Comparison of ENCODE assay signal across 9 cellular contexts in genomic region chr3:61181874-61182273, GRCh38.
DNase-seq lines count a peak whose midpoint lies in the region; ATAC-seq and TF ChIP-seq lines count a peak whose summit lies in the region.
"Had no signal": no experiment of that assay in that cellular context is flagged by ENCODE, and none has a peak within 500 bp of the region (broad histone marks: within the 10 kb centered on the region; RNA-seq: fewer than 3 reads in every experiment).

No MANE protein-coding gene starts in this region.

- BruUV-seq in Calu3 (replicated peaks; lab: Mats Ljungman, UMichigan) = no TSS peak

- peaks cover 8% of the 10 kb centered on the region for H3K4me1 Mint-ChIP-seq in Calu3 (ENCODE audit: low read depth, unreplicated experiment)
- H3K4me1 Mint-ChIP-seq in activated T-helper 17 cell treated with anti-CD3 and anti-CD28 coated beads, Interleukin-2, amount 50 U/mL, for 72 hours = peaks cover 6% of the 10 kb centered on the region
- H3K4me1 Mint-ChIP-seq in activated CD4-positive, alpha-beta T cell treated with anti-CD3 and anti-CD28 coated beads, Interleukin-2, amount 10 ng/mL, durations not matched to agents 7 days and 5 days = peaks cover 12% of the 10 kb centered on the region

- H3K36me3 ChIP-seq in psoas muscle (ENCODE audit: insufficient read depth in 1 of 2, low read depth in 1 of 2) (no peaks in the 10 kb centered on the region), BE2C (no peaks in the 10 kb centered on the region)

- TF ChIP-seq CTCF in Calu3 (IDR thresholded peaks at IDR 0.05; ENCODE audit: unreplicated experiment) = no peak
- TF ChIP-seq CTCF in psoas muscle (IDR thresholded peaks at IDR 0.05) = no peak
- TF ChIP-seq CTCF in BE2C (IDR thresholded peaks at IDR 0.05; ENCODE audit: low read depth, low read length) = no peak

- H3K9me3 ChIP-seq in psoas muscle (no peaks in the 10 kb centered on the region), BE2C (no peaks in the 10 kb centered on the region)

- H3K27ac Mint-ChIP-seq in Calu3 (ENCODE audit: unreplicated experiment) = no peak overlapping the region
- no peak overlapping the region for H3K27ac Mint-ChIP-seq in activated T-helper 17 cell treated with anti-CD3 and anti-CD28 coated beads, Interleukin-2, amount 50 U/mL, for 72 hours
- no peak overlapping the region for H3K27ac Mint-ChIP-seq in activated CD4-positive, alpha-beta T cell treated with anti-CD3 and anti-CD28 coated beads, Interleukin-2, amount 10 ng/mL, durations not matched to agents 7 days and 5 days
- H3K27ac Mint-ChIP-seq: activated naive CD8-positive, alpha-beta T cell treated with anti-CD3 and anti-CD28 coated beads, Interleukin-2, amount 10 ng/mL, durations not matched to agents 7 days and 5 days had no signal

- peak; percentile 3 for DNase-seq in Calu3
- DNase-seq in psoas muscle = no peak
- no peak for DNase-seq in activated CD4-positive, alpha-beta T cell treated with anti-CD3 and anti-CD28 coated beads, Interleukin-2, amount 10 ng/mL, durations not matched to agents 7 days and 5 days
- no peak for DNase-seq in superior temporal gyrus (ENCODE audit: extremely low spot score)
- no peak for DNase-seq in BE2C
- DNase-seq: activated naive CD8-positive, alpha-beta T cell treated with anti-CD3 and anti-CD28 coated beads, Interleukin-2, amount 10 ng/mL, durations not matched to agents 7 days and 5 days had no signal

- H3K4me3 ChIP-seq in psoas muscle (no peak overlapping the region), BE2C (ENCODE audit: low read depth, low read length) (no peak overlapping the region)

- no peak overlapping the region for H3K4me3 Mint-ChIP-seq in Calu3 (ENCODE audit: low read depth, unreplicated experiment)
- H3K4me3 Mint-ChIP-seq in activated T-helper 17 cell treated with anti-CD3 and anti-CD28 coated beads, Interleukin-2, amount 50 U/mL, for 72 hours = no peak overlapping the region
- no peak overlapping the region for H3K4me3 Mint-ChIP-seq in activated CD4-positive, alpha-beta T cell treated with anti-CD3 and anti-CD28 coated beads, Interleukin-2, amount 10 ng/mL, durations not matched to agents 7 days and 5 days
- H3K4me3 Mint-ChIP-seq: activated naive CD8-positive, alpha-beta T cell treated with anti-CD3 and anti-CD28 coated beads, Interleukin-2, amount 10 ng/mL, durations not matched to agents 7 days and 5 days had no signal

- H3K36me3 Mint-ChIP-seq in Calu3 (ENCODE audit: insufficient read depth, unreplicated experiment) = no peaks in the 10 kb centered on the region
- no peaks in the 10 kb centered on the region for H3K36me3 Mint-ChIP-seq in activated T-helper 17 cell treated with anti-CD3 and anti-CD28 coated beads, Interleukin-2, amount 50 U/mL, for 72 hours (ENCODE audit: low read depth)
- H3K36me3 Mint-ChIP-seq in activated CD4-positive, alpha-beta T cell treated with anti-CD3 and anti-CD28 coated beads, Interleukin-2, amount 10 ng/mL, durations not matched to agents 7 days and 5 days (ENCODE audit: low read depth) = no peaks in the 10 kb centered on the region
- H3K36me3 Mint-ChIP-seq: activated naive CD8-positive, alpha-beta T cell treated with anti-CD3 and anti-CD28 coated beads, Interleukin-2, amount 10 ng/mL, durations not matched to agents 7 days and 5 days had no signal

- H3K27ac ChIP-seq in psoas muscle = no peak overlapping the region

- CTCF ChIA-PET in Calu3 (lab: Charles Lee) = no interaction called here
- CTCF ChIA-PET in activated CD4-positive, alpha-beta T cell treated with anti-CD3 and anti-CD28 coated beads, Interleukin-2, amount 10 ng/mL, durations not matched to agents 7 days and 5 days (lab: Charles Lee) = no interaction called here

- ATAC-seq in GM19397 (IDR thresholded peaks at IDR 0.05; ENCODE audit: unreplicated experiment) (peak; percentile 89), HG03196 (IDR thresholded peaks at IDR 0.05; ENCODE audit: unreplicated experiment) (peak; percentile 97), psoas muscle (peak; percentile 83 to 89 (median 86))
- peak; percentile 87 for ATAC-seq in activated T-helper 17 cell treated with anti-CD3 and anti-CD28 coated beads, Interleukin-2, amount 50 U/mL, for 72 hours (replicated peaks)

- no peaks in the 10 kb centered on the region for H3K27me3 Mint-ChIP-seq in Calu3 (ENCODE audit: unreplicated experiment)
- H3K27me3 Mint-ChIP-seq in activated T-helper 17 cell treated with anti-CD3 and anti-CD28 coated beads, Interleukin-2, amount 50 U/mL, for 72 hours = no peaks in the 10 kb centered on the region
- H3K27me3 Mint-ChIP-seq in activated CD4-positive, alpha-beta T cell treated with anti-CD3 and anti-CD28 coated beads, Interleukin-2, amount 10 ng/mL, durations not matched to agents 7 days and 5 days = no peaks in the 10 kb centered on the region
- H3K27me3 Mint-ChIP-seq: activated naive CD8-positive, alpha-beta T cell treated with anti-CD3 and anti-CD28 coated beads, Interleukin-2, amount 10 ng/mL, durations not matched to agents 7 days and 5 days had no signal

- H3K9me3 Mint-ChIP-seq in Calu3 (ENCODE audit: low read depth, unreplicated experiment) = no peaks in the 10 kb centered on the region
- no peaks in the 10 kb centered on the region for H3K9me3 Mint-ChIP-seq in activated T-helper 17 cell treated with anti-CD3 and anti-CD28 coated beads, Interleukin-2, amount 50 U/mL, for 72 hours
- peaks cover 5% of the 10 kb centered on the region for H3K9me3 Mint-ChIP-seq in activated CD4-positive, alpha-beta T cell treated with anti-CD3 and anti-CD28 coated beads, Interleukin-2, amount 10 ng/mL, durations not matched to agents 7 days and 5 days

- POLR2A ChIA-PET in activated CD4-positive, alpha-beta T cell treated with anti-CD3 and anti-CD28 coated beads, Interleukin-2, amount 10 ng/mL, durations not matched to agents 7 days and 5 days (lab: Charles Lee) = no interaction called here

- H3K27me3 ChIP-seq in psoas muscle (ENCODE audit: insufficient read depth in 3 of 3, low read length in 2 of 3) (peaks cover 0 to 1% (median 0%) of the 10 kb centered on the region in 3 donors), BE2C (no peaks in the 10 kb centered on the region)

- intact Hi-C loops in Calu3 (cut with micrococcal nuclease; ENCODE audit: unreplicated experiment) (no loop called here), psoas muscle (cut with DNase I) (no loop called here)

- peaks cover 11% of the 10 kb centered on the region for H3K4me1 ChIP-seq in psoas muscle
- no peaks in the 10 kb centered on the region for H3K4me1 ChIP-seq in BE2C

- 75 to 79% (median 79%) methylated on average over 2 of the region's 2 CpGs for WGBS in psoas muscle, 3 donors
